8 cellular contexts compared by ENCODE assay signal in genomic region chr2:8837795-8838140, GRCh38. TPM values are rescaled to one million over a fixed set of nuclear protein-coding genes. Genes with fewer than 3 reads are reported as not detected.
DNase-seq lines count a peak whose midpoint lies in the region; ATAC-seq, FAIRE-seq and TF ChIP-seq lines count a peak whose summit lies in the region.

No MANE protein-coding gene starts in this region.

- POLR2A ChIA-PET in activated CD4-positive, alpha-beta T cell treated with anti-CD3 and anti-CD28 coated beads for 36 hours (lab: Charles Lee) = no interaction called here
- POLR2A ChIA-PET in activated CD8-positive, alpha-beta T cell treated with anti-CD3 and anti-CD28 coated beads for 36 hours (lab: Charles Lee) = interaction anchor here (0.6 kb wide), 1 partner anchor 13 kb away, joined by 5 read pairs; no protein-coding TSS in a partner anchor

- H3K4me1 Mint-ChIP-seq in activated CD4-positive, alpha-beta T cell treated with anti-CD3 and anti-CD28 coated beads for 36 hours = peaks cover 35% of the 10 kb centered on the region
- peaks cover 28% of the 10 kb centered on the region for H3K4me1 Mint-ChIP-seq in activated CD8-positive, alpha-beta T cell treated with anti-CD3 and anti-CD28 coated beads for 36 hours (ENCODE audit: low read depth)
- peaks cover 36 to 41% of the 10 kb centered on the region in 2 donors for H3K4me1 Mint-ChIP-seq in immature natural killer cell

- ATAC-seq in activated CD4-positive, alpha-beta T cell treated with anti-CD3 and anti-CD28 coated beads for 36 hours = no peak
- ATAC-seq in activated CD8-positive, alpha-beta T cell treated with anti-CD3 and anti-CD28 coated beads for 36 hours = peak; percentile 5
- ATAC-seq in GM19023 (IDR thresholded peaks at IDR 0.05; ENCODE audit: unreplicated experiment) = no peak

- no peak overlapping the region for H3K27ac ChIP-seq in thymus (ENCODE audit: low read depth)

- no peaks in the 10 kb centered on the region for H3K27me3 Mint-ChIP-seq in activated CD4-positive, alpha-beta T cell treated with anti-CD3 and anti-CD28 coated beads for 36 hours
- no peaks in the 10 kb centered on the region for H3K27me3 Mint-ChIP-seq in activated CD8-positive, alpha-beta T cell treated with anti-CD3 and anti-CD28 coated beads for 36 hours
- peaks cover 2 to 5% (median 4%) of the 10 kb centered on the region in 3 donors for H3K27me3 Mint-ChIP-seq in immature natural killer cell (ENCODE audit: low read depth in 3 of 3)

- H3K9me3 ChIP-seq in thymus (ENCODE audit: control insufficient read depth) = no peaks in the 10 kb centered on the region

- H3K36me3 Mint-ChIP-seq in activated CD4-positive, alpha-beta T cell treated with anti-CD3 and anti-CD28 coated beads for 36 hours (ENCODE audit: low read depth) = peaks cover 3% of the 10 kb centered on the region
- no peaks in the 10 kb centered on the region for H3K36me3 Mint-ChIP-seq in activated CD8-positive, alpha-beta T cell treated with anti-CD3 and anti-CD28 coated beads for 36 hours (ENCODE audit: low read depth)
- H3K36me3 Mint-ChIP-seq in immature natural killer cell = no peaks in the 10 kb centered on the region

- CTCF ChIA-PET in activated CD4-positive, alpha-beta T cell treated with anti-CD3 and anti-CD28 coated beads for 36 hours (lab: Charles Lee) = interaction anchor here (1.3 kb wide), 1 partner anchor 13 kb away, joined by 3 read pairs; no protein-coding TSS in a partner anchor
- CTCF ChIA-PET in activated CD8-positive, alpha-beta T cell treated with anti-CD3 and anti-CD28 coated beads for 36 hours (lab: Charles Lee) = no interaction called here

- H3K27me3 ChIP-seq in thymus (ENCODE audit: control insufficient read depth, insufficient read depth) = no peaks in the 10 kb centered on the region

- TF ChIP-seq CTCF in activated CD8-positive, alpha-beta T cell treated with anti-CD3 and anti-CD28 coated beads for 36 hours (IDR thresholded peaks at IDR 0.05) = no peak

- DNase-seq in activated CD4-positive, alpha-beta T cell treated with anti-CD3 and anti-CD28 coated beads for 36 hours = no peak
- no peak for DNase-seq in activated CD4-positive, alpha-beta T cell treated with anti-CD3 and anti-CD28 coated beads, Interleukin-2, amount 50 U/mL, for 4 hours
- no peak for DNase-seq in activated CD8-positive, alpha-beta T cell treated with anti-CD3 and anti-CD28 coated beads for 36 hours
- DNase-seq in immature natural killer cell (no peak), dermis blood vessel endothelial cell (no peak), urothelium cell line (ENCODE audit: low spot score) (no peak)

- intact Hi-C loops in activated CD4-positive, alpha-beta T cell treated with anti-CD3 and anti-CD28 coated beads for 36 hours (cut with DNase I, micrococcal nuclease) = loop anchor here in 1 of 2 experiments (1.0 to 10.0 kb wide), 7 partner anchors 33 to 1467 kb away; partner anchors contain the start of genes ADAM17, CPSF3, HPCAL1 and ITGB1BP1
- intact Hi-C loops in activated CD8-positive, alpha-beta T cell treated with anti-CD3 and anti-CD28 coated beads for 36 hours (cut with micrococcal nuclease) = no loop called here

- peak overlapping the region; percentile 69 for H3K27ac Mint-ChIP-seq in activated CD4-positive, alpha-beta T cell treated with anti-CD3 and anti-CD28 coated beads for 36 hours
- H3K27ac Mint-ChIP-seq in activated CD8-positive, alpha-beta T cell treated with anti-CD3 and anti-CD28 coated beads for 36 hours = no peak overlapping the region
- H3K27ac Mint-ChIP-seq in immature natural killer cell = peak overlapping the region in 2 of 6 donors; percentile 47 to 92

- WGBS in thymus = 87% methylated on average over 11 of the region's 11 CpGs

- H3K4me1 ChIP-seq in thymus (ENCODE audit: control insufficient read depth, insufficient read depth, low read length) = peaks cover 19% of the 10 kb centered on the region

- H3K9me3 Mint-ChIP-seq in activated CD4-positive, alpha-beta T cell treated with anti-CD3 and anti-CD28 coated beads for 36 hours (ENCODE audit: low read depth) = no peaks in the 10 kb centered on the region
- no peaks in the 10 kb centered on the region for H3K9me3 Mint-ChIP-seq in activated CD8-positive, alpha-beta T cell treated with anti-CD3 and anti-CD28 coated beads for 36 hours
- H3K9me3 Mint-ChIP-seq in immature natural killer cell = peaks cover 0 to 2% (median 0%) of the 10 kb centered on the region in 6 donors

- H3K4me3 ChIP-seq in thymus (ENCODE audit: low read length) = peak overlapping the region; percentile 63

- no peaks in the 10 kb centered on the region for H3K36me3 ChIP-seq in thymus (ENCODE audit: control insufficient read depth, insufficient read depth)

- H3K4me3 Mint-ChIP-seq in activated CD4-positive, alpha-beta T cell treated with anti-CD3 and anti-CD28 coated beads for 36 hours = peak overlapping the region; percentile 99
- peak overlapping the region; percentile 83 for H3K4me3 Mint-ChIP-seq in activated CD8-positive, alpha-beta T cell treated with anti-CD3 and anti-CD28 coated beads for 36 hours
- H3K4me3 Mint-ChIP-seq in immature natural killer cell = peak overlapping the region; percentile 97 to 100 (median 99)

- FAIRE-seq in urothelium cell line (lab: Jason Lieb, UNC) = no peak

RNA-seq across cellular contexts. Expression of gene KIDINS220, which starts 0.4 kb away (rescaled TPM):
- total RNA-seq in activated CD4-positive, alpha-beta T cell treated with anti-CD3 and anti-CD28 coated beads for 36 hours = 10 to 100 TPM; 22.7 to 24.4 TPM
- total RNA-seq in activated CD8-positive, alpha-beta T cell treated with anti-CD3 and anti-CD28 coated beads for 36 hours = 10 to 100 TPM; 20.8 to 20.9 TPM
- polyA plus RNA-seq in immature natural killer cell (10 to 100 TPM; 12.2 to 37.5 (median 21.2) TPM), thymus (19.3 TPM)
- total RNA-seq in dermis blood vessel endothelial cell = 69.6 and 71.5 TPM in 2 replicates
